9 cellular contexts compared by ENCODE assay signal in genomic region chr2:219452361-219453317, GRCh38. TPM values are rescaled to one million over a fixed set of nuclear protein-coding genes. Genes with fewer than 3 reads are reported as not detected.
DNase-seq lines count a peak whose midpoint lies in the region; ATAC-seq, FAIRE-seq and TF ChIP-seq lines count a peak whose summit lies in the region.
"Had no signal": no experiment of that assay in that cellular context is flagged by ENCODE, and none has a peak within 500 bp of the region (broad histone marks: within the 10 kb centered on the region; RNA-seq: fewer than 3 reads in every experiment).

No MANE protein-coding gene starts in this region.

- TF ChIP-seq POLR2A in A549 (IDR thresholded peaks at IDR 0.05; ENCODE audit: low read length), result no peak

- no peaks in the 10 kb centered on the region for H3K9me3 ChIP-seq in A549
- H3K9me3 ChIP-seq in MG63, result no peaks in the 10 kb centered on the region

- no peaks in the 10 kb centered on the region for H3K27me3 ChIP-seq in MG63

- H3K4me3 ChIP-seq in A549 (no peak overlapping the region), MG63 (peak overlapping the region; percentile 2; the same call in 1 of the 2 replicates)

- H3K27ac ChIP-seq in A549, result peak overlapping the region; percentile 75 to 83

- TF ChIP-seq CTCF in A549 (IDR thresholded peaks at IDR 0.05) (no peak), D721Med (IDR thresholded peaks at IDR 0.05; ENCODE audit: insufficient read depth, missing control alignments) (no peak), GM10266 (IDR thresholded peaks at IDR 0.05; ENCODE audit: control insufficient read depth, insufficient read depth, low read depth, missing control alignments) (no peak)

- H3K36me3 ChIP-seq in MG63, result peaks cover 22% of the 10 kb centered on the region

- TF ChIP-seq EP300 in A549 (IDR thresholded peaks at IDR 0.05), result no peak

- peak overlapping the region; percentile 58 for H3K4me2 ChIP-seq in A549

- DNase-seq in A549 (ENCODE audit: low read depth in 1 of 2, low spot score in 1 of 2), result peak in 1 of 2 experiments; percentile 44
- peak; percentile 98 for DNase-seq in MG63
- peak; percentile 51 for DNase-seq in dermis blood vessel endothelial cell
- DNase-seq in midbrain (lab: John Stamatoyannopoulos, UW), result peak; percentile 41
- no peak for DNase-seq in D721Med (ENCODE audit: insufficient read length, low spot score)
- no peak for DNase-seq in GM10266 (ENCODE audit: extremely low spot score)
- DNase-seq in HuH-7.5 (ENCODE audit: low spot score), result no peak
- DNase-seq in NCI-H524 treated with DMSO at 0.1 percent for 48 hours (lab: John Stamatoyannopoulos, UW), result no peak

- peak; percentile 84 to 89 for ATAC-seq in A549

- no peak for FAIRE-seq in A549 (lab: Jason Lieb, UNC)
- no peak for FAIRE-seq in D721Med (lab: Jason Lieb, UNC)

- POLR2A ChIA-PET in A549 (lab: Yijun Ruan, JAX), result interaction anchor here (1.1 to 1.3 kb wide), 2 partner anchors 11 to 46 kb away, joined by 4 to 7 read pairs; partner anchors contain the start of gene GMPPA

- WGBS in A549 (ENCODE audit: missing lambda C conversion rate), result 70% methylated on average over 23 of the region's 23 CpGs

- no peak for TF ChIP-seq RAD21 in A549 (conservative IDR thresholded peaks at IDR 0.05 in 1 of 2, IDR thresholded peaks at IDR 0.05 in 1 of 2)

- CTCF ChIA-PET in A549 (lab: Yijun Ruan, JAX), result interaction anchor here (0.5 to 89.4 kb wide), 8 partner anchors 9 to 298 kb away, joined by 3 to 3291 read pairs (median 4); partner anchors contain the start of genes ASIC4, CHPF, GMPPA and TMEM198

- peaks cover 27% of the 10 kb centered on the region for H3K4me1 ChIP-seq in A549

TF ChIP-seq in A549, 52 proteins besides CTCF, POLR2A, EP300 and RAD21:
- TF ChIP-seq, protein P1, sequence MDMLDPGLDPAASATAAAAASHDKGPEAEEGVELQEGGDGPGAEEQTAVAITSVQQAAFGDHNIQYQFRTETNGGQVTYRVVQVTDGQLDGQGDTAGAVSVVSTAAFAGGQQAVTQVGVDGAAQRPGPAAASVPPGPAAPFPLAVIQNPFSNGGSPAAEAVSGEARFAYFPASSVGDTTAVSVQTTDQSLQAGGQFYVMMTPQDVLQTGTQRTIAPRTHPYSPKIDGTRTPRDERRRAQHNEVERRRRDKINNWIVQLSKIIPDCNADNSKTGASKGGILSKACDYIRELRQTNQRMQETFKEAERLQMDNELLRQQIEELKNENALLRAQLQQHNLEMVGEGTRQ (IDR thresholded peaks at IDR 0.05), result no peak
- TF ChIP-seq GATA3 (IDR thresholded peaks at IDR 0.05; ENCODE audit: borderline replicate concordance), result no peak
- 0 out of 2 replicates have a peak, but pooled peaks have one; percentile 24 for TF ChIP-seq FOSL2 (IDR thresholded peaks at IDR 0.05)
- TF ChIP-seq FOSL2 (CRISPR knock-in tag; IDR thresholded peaks at IDR 0.05), result peak; percentile 34

RNA-seq across cellular contexts. Expression of gene SPEG, which starts 18.0 kb away (rescaled TPM):
- polyA plus RNA-seq in A549 (2011; rRNA removed) (2.3 TPM in 2 replicates), A549 (2017; fragmentation: RNase III; extraction: RNeasy Plus Mini Kit Qiagen cat#74134 plus additional on column Dnase treatment) (9.3 to 13.0 TPM (median 11.5 TPM) in 3 replicates)
- 5.8 and 7.2 TPM in 2 replicates for polyA plus RNA-seq in A549 (2012; cell fraction: cytosol; rRNA removed)
- polyA plus RNA-seq in A549 (2012; cell fraction: nucleus; rRNA removed), result 25.9 and 31.3 TPM in 2 replicates
- polyA minus RNA-seq in A549 (2011; rRNA and poly(A)+ RNA removed), result 3.1 and 6.2 TPM in 2 replicates
- total RNA-seq in MG63 (2014; rRNA removed; shearing (Covaris generic); ENCODE audit: low replicate concordance), result 11.6 and 12.6 TPM in 2 replicates
- total RNA-seq in dermis blood vessel endothelial cell, result 0.09 and 1.7 TPM in 2 replicates

RNA-seq across cellular contexts. Expression of gene DES, which starts 34.5 kb away (rescaled TPM):
- polyA plus RNA-seq in A549 (2011; rRNA removed) (0.06 and 0.20 TPM in 2 replicates), A549 (2017; fragmentation: RNase III; extraction: RNeasy Plus Mini Kit Qiagen cat#74134 plus additional on column Dnase treatment) (0.09 TPM in 1 of 3 replicates, not detected in the others)
- polyA plus RNA-seq in A549 (2012; cell fraction: cytosol; rRNA removed), result 0.01 and 0.10 TPM in 2 replicates
- polyA plus RNA-seq in A549 (2012; cell fraction: nucleus; rRNA removed), result 0.04 TPM in 1 of 2 replicates, not detected in the other
- 0.21 TPM in 1 of 2 replicates, not detected in the other for polyA minus RNA-seq in A549 (2011; rRNA and poly(A)+ RNA removed)
- 3.8 and 22.6 TPM in 2 replicates for total RNA-seq in MG63 (2014; rRNA removed; shearing (Covaris generic); ENCODE audit: low replicate concordance)
- total RNA-seq in dermis blood vessel endothelial cell, result not detected in 2 replicates
- total RNA-seq: CD4-positive, alpha-beta memory T cell had no signal
- polyA plus RNA-seq: CD4-positive, alpha-beta memory T cell had no signal

RNA-seq across cellular contexts. Expression of gene GMPPA, which starts 46.1 kb away (rescaled TPM):
- polyA plus RNA-seq in A549 (2011; rRNA removed) (46.2 and 55.3 TPM in 2 replicates), A549 (2017; fragmentation: RNase III; extraction: RNeasy Plus Mini Kit Qiagen cat#74134 plus additional on column Dnase treatment) (31.3 to 38.4 TPM (median 36.2 TPM) in 3 replicates)
- polyA plus RNA-seq in A549 (2012; cell fraction: cytosol; rRNA removed), result 55.6 and 70.3 TPM in 2 replicates
- 113 and 115 TPM in 2 replicates for polyA plus RNA-seq in A549 (2012; cell fraction: nucleus; rRNA removed)
- polyA minus RNA-seq in A549 (2011; rRNA and poly(A)+ RNA removed), result 63.6 and 92.8 TPM in 2 replicates
- total RNA-seq in MG63 (2014; rRNA removed; shearing (Covaris generic); ENCODE audit: low replicate concordance), result 61.4 and 89.6 TPM in 2 replicates
- 33.4 and 34.5 TPM in 2 replicates for total RNA-seq in dermis blood vessel endothelial cell

Comparison
In these comparisons a context has a peak if more than half of its experiments do, and no peak if none do; other contexts are left out.
1. DNase-seq: peak in MG63 (single experiment), dermis blood vessel endothelial cell (single experiment) and midbrain (single experiment); none in D721Med (single experiment), GM10266 (single experiment), HuH-7.5 (single experiment) and NCI-H524 treated with DMSO at 0.1 percent for 48 hours (single experiment).